ENCODE assay signal across 2 cellular contexts in the genomic region with DNA sequence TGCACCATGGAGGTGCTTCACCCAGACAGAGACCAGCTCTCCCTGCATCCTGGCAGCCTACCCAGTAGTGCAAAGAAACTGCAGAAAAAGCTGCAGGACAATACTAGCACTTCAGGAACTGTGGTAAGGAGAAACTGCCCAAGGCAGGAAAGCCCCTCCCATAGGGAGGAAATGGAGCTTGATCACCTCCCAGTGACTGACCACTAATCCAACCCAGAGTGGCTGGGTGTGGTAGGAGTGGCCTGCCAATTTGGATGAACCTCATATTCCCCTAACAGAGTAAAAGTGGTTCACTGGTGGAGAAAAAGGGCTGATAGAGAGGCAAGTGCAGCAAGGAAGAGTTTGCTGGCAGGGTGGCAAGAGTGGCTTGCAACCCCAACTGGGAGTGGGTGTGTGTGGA.
DNase-seq lines count a peak whose midpoint lies in the region; ATAC-seq and TF ChIP-seq lines count a peak whose summit lies in the region.
"Not testable (repeated sequence)": the region's sequence is repeated elsewhere in the genome, so short reads cannot be mapped to it uniquely, and the experiment has no call there.

No MANE protein-coding gene starts in this region.

- intact Hi-C loops in left ventricle myocardium superior (cut with micrococcal nuclease): not testable (repeated sequence)

- H3K4me3 Mint-ChIP-seq in WTC11: not testable (repeated sequence)

- TF ChIP-seq CTCF in WTC11 (IDR thresholded peaks at IDR 0.05): not testable (repeated sequence)

- H3K9me3 Mint-ChIP-seq in WTC11: not testable (repeated sequence)

- not testable (repeated sequence) for H3K4me1 Mint-ChIP-seq in WTC11

- POLR2A ChIA-PET in WTC11 (lab: Charles Lee): not testable (repeated sequence)

- H3K27ac Mint-ChIP-seq in WTC11: not testable (repeated sequence)

- H3K36me3 Mint-ChIP-seq in WTC11: not testable (repeated sequence)

- DNase-seq in WTC11 (ENCODE audit: low spot score); left ventricle myocardium superior: not testable (repeated sequence)

- not testable (repeated sequence) for H3K27me3 Mint-ChIP-seq in WTC11 (ENCODE audit: low read depth)

- ATAC-seq in WTC11: peak; percentile 36; the same call in 1 of the 2 replicates
- ATAC-seq in left ventricle myocardium superior: peak; percentile 41

- CTCF ChIA-PET in WTC11 (lab: Charles Lee): not testable (repeated sequence)
